ENCODE assay signal across 8 cellular contexts in genomic region chr17:7686221-7687071, GRCh38. TPM values are rescaled to one million over a fixed set of nuclear protein-coding genes. Genes with fewer than 3 reads are reported as not detected.
A peak's percentile ranks its signal among the peaks of the same experiment; 100 is the strongest.
DNase-seq lines count a peak whose midpoint lies in the region; ATAC-seq, FAIRE-seq and TF ChIP-seq lines count a peak whose summit lies in the region.

No MANE protein-coding gene starts in this region.

- peak; percentile 56 for ATAC-seq in omental fat pad (ENCODE audit: low FRiP score)

- peak; percentile 58 for TF ChIP-seq POLR2A in H54 (IDR thresholded peaks at IDR 0.05; ENCODE audit: low read depth, low read length)

- DNase-seq in EH (ENCODE audit: low read depth) = peak; percentile 83
- DNase-seq in H54 (ENCODE audit: insufficient read length, low spot score) = no peak
- peak; percentile 77 for DNase-seq in M059J (ENCODE audit: low read depth)
- DNase-seq in SIG-M5 (lab: John Stamatoyannopoulos, UW) = peak; percentile 36
- peak; percentile 65 to 76 (median 68) for DNase-seq in activated naive CD4-positive, alpha-beta T cell (lab: John Stamatoyannopoulos, UW)
- peak; percentile 77 for DNase-seq in germinal center (ENCODE audit: low spot score)
- no peak for DNase-seq in omental fat pad (ENCODE audit: low spot score)

- H3K27ac ChIP-seq in temporal lobe (ENCODE audit: low read depth, low read length) = peak overlapping the region; percentile 100

- no peak for FAIRE-seq in H54 (lab: Jason Lieb, UNC)

- no peak for TF ChIP-seq CTCF in omental fat pad (IDR thresholded peaks at IDR 0.05)

RNA-seq across cellular contexts. Expression of gene TP53, which starts 0.8 kb away (rescaled TPM):
- total RNA-seq in M059J (2014; rRNA removed; shearing (Covaris generic)) = 73.1 and 79.1 TPM in 2 replicates
- 10 to 100 TPM; 18.1 to 26.3 (median 19.3) TPM for total RNA-seq in omental fat pad
- 7.1 TPM for total RNA-seq in temporal lobe

RNA-seq across cellular contexts. Expression of gene WRAP53, which starts 1.8 kb away (rescaled TPM):
- total RNA-seq in M059J (2014; rRNA removed; shearing (Covaris generic)) = 14.2 and 20.3 TPM in 2 replicates
- total RNA-seq in omental fat pad = 1 to 10 TPM; 3.5 to 6.8 (median 4.3) TPM
- total RNA-seq in temporal lobe = 7.4 TPM

RNA-seq across cellular contexts. Expression of gene EFNB3, which starts 18.6 kb away (rescaled TPM):
- total RNA-seq in M059J (2014; rRNA removed; shearing (Covaris generic)) = 1.1 TPM in 2 replicates
- total RNA-seq in omental fat pad = 1 to 10 TPM in 3 of 4 donors, under 1 TPM in 1; 0.47 to 4.3 (median 2.4) TPM
- total RNA-seq in temporal lobe = 24.3 TPM

RNA-seq across cellular contexts. Expression of gene DNAH2, which starts 31.1 kb away (rescaled TPM):
- 0.02 TPM in 1 of 2 replicates, not detected in the other for total RNA-seq in M059J (2014; rRNA removed; shearing (Covaris generic))
- total RNA-seq in omental fat pad = under 1 TPM; 0.19 to 0.95 (median 0.65) TPM
- total RNA-seq in temporal lobe = 0.74 TPM

RNA-seq across cellular contexts. Expression of gene ATP1B2, which starts 35.7 kb away (rescaled TPM):
- 0.10 TPM in 1 of 2 replicates, not detected in the other for total RNA-seq in M059J (2014; rRNA removed; shearing (Covaris generic))
- total RNA-seq in omental fat pad (1 to 10 TPM in 1 of 4 donors, under 1 TPM in 2, not detected in 1; 0.28 to 1.4 (median 0.48) TPM), temporal lobe (13.8 TPM)

Comparison
In these comparisons a context has a peak if more than half of its experiments do, and no peak if none do; other contexts are left out.
1. DNase-seq: peak in EH (single experiment), M059J (single experiment), SIG-M5 (single experiment), activated naive CD4-positive, alpha-beta T cell (4 of 4) and germinal center (single experiment); none in H54 (single experiment) and omental fat pad (single experiment).